ENCODE assay signal across 22 cellular contexts in genomic region chr6:19669206-19669605, GRCh38.
DNase-seq lines count a peak whose midpoint lies in the region; ATAC-seq, FAIRE-seq and TF ChIP-seq lines count a peak whose summit lies in the region.
"Had no signal": no experiment of that assay in that cellular context is flagged by ENCODE, and none has a peak within 500 bp of the region (broad histone marks: within the 10 kb centered on the region; RNA-seq: fewer than 3 reads in every experiment).

No MANE protein-coding gene starts in this region.

- ATAC-seq in GM23338 (peak; percentile 38; the same call in 1 of the 3 replicates), thoracic aorta (ENCODE audit: insufficient number of reproducible peaks, low FRiP score, low read depth) (no peak)
- no peak for ATAC-seq in stimulated activated naive CD8-positive, alpha-beta T cell treated with anti-CD3 and anti-CD28 coated beads, Interleukin-15, amount 100 ng/mL, for 72 hours
- ATAC-seq: activated CD4-positive, CD25-positive, alpha-beta regulatory T cell treated with anti-CD3 and anti-CD28 coated beads, Interleukin-2, amount 50 U/mL, for 24 hours; activated T-helper 17 cell treated with anti-CD3 and anti-CD28 coated beads, Interleukin-2, amount 50 U/mL, for 72 hours; K562 had no signal

- H3K4me3 Mint-ChIP-seq in GM23338, result no peak overlapping the region
- no peak overlapping the region for H3K4me3 Mint-ChIP-seq in stimulated activated naive CD8-positive, alpha-beta T cell treated with anti-CD3 and anti-CD28 coated beads, Interleukin-15, amount 100 ng/mL, for 72 hours
- H3K4me3 Mint-ChIP-seq in type B pancreatic cell, result no peak overlapping the region
- H3K4me3 Mint-ChIP-seq: activated T-helper 17 cell treated with anti-CD3 and anti-CD28 coated beads, Interleukin-2, amount 50 U/mL, for 72 hours; naive B cell; T-helper 2 cell treated with Interferon-gamma antibody and Interleukin-4, amounts not matched to agents 5 μg/mL and 100 μg/mL, for 36 hours had no signal

- H3K4me3 ChIP-seq in GM23338 (no peak overlapping the region), adipocyte (ENCODE audit: low read length) (peak overlapping the region; percentile 6), fibroblast of pulmonary artery (replicated peaks; ENCODE audit: low read depth, low read length) (no peak overlapping the region), thoracic aorta (peak overlapping the region; percentile 2)
- H3K4me3 ChIP-seq: BLaER1, colonic mucosa, K562, prostate gland, suprapubic skin had no signal

- H3K27me3 Mint-ChIP-seq in GM23338 (ENCODE audit: insufficient read depth, low read depth, poor library complexity) (no peaks in the 10 kb centered on the region), type B pancreatic cell (no peaks in the 10 kb centered on the region)
- no peaks in the 10 kb centered on the region for H3K27me3 Mint-ChIP-seq in stimulated activated naive CD8-positive, alpha-beta T cell treated with anti-CD3 and anti-CD28 coated beads, Interleukin-15, amount 100 ng/mL, for 72 hours
- H3K27me3 Mint-ChIP-seq: activated T-helper 17 cell treated with anti-CD3 and anti-CD28 coated beads, Interleukin-2, amount 50 U/mL, for 72 hours had no signal

- peak overlapping the region; percentile 69; the same call in 1 of the 2 replicates for H3K27ac ChIP-seq in GM23338 (ENCODE audit: low read depth)
- H3K27ac ChIP-seq in thoracic aorta, result peak overlapping the region; percentile 48 to 72
- H3K27ac ChIP-seq: BLaER1, colonic mucosa, prostate gland, suprapubic skin had no signal

- H3K9ac ChIP-seq in adipocyte (ENCODE audit: low read length), result peak overlapping the region; percentile 21
- H3K9ac ChIP-seq: BLaER1 had no signal

- H3K27ac Mint-ChIP-seq in GM23338, result no peak overlapping the region
- H3K27ac Mint-ChIP-seq in stimulated activated naive CD8-positive, alpha-beta T cell treated with anti-CD3 and anti-CD28 coated beads, Interleukin-15, amount 100 ng/mL, for 72 hours, result no peak overlapping the region
- H3K27ac Mint-ChIP-seq in type B pancreatic cell, result no peak overlapping the region
- H3K27ac Mint-ChIP-seq: activated T-helper 17 cell treated with anti-CD3 and anti-CD28 coated beads, Interleukin-2, amount 50 U/mL, for 72 hours; naive B cell; T-helper 2 cell treated with Interferon-gamma antibody and Interleukin-4, amounts not matched to agents 5 μg/mL and 100 μg/mL, for 36 hours had no signal

- H3K9me3 Mint-ChIP-seq in GM23338, result no peaks in the 10 kb centered on the region
- peaks cover 4 to 7% of the 10 kb centered on the region in 2 donors for H3K9me3 Mint-ChIP-seq in stimulated activated naive CD8-positive, alpha-beta T cell treated with anti-CD3 and anti-CD28 coated beads, Interleukin-15, amount 100 ng/mL, for 72 hours
- H3K9me3 Mint-ChIP-seq in type B pancreatic cell, result peaks cover 4% of the 10 kb centered on the region
- H3K9me3 Mint-ChIP-seq: activated T-helper 17 cell treated with anti-CD3 and anti-CD28 coated beads, Interleukin-2, amount 50 U/mL, for 72 hours; T-helper 2 cell treated with Interferon-gamma antibody and Interleukin-4, amounts not matched to agents 5 μg/mL and 100 μg/mL, for 36 hours had no signal

- no peak for FAIRE-seq in frontal cortex (lab: Jason Lieb, UNC)
- FAIRE-seq: K562 had no signal

- H3K4me2 ChIP-seq in GM23338, result peak overlapping the region; percentile 52; the same call in 1 of the 2 replicates
- H3K4me2 ChIP-seq: BLaER1 had no signal

- no peaks in the 10 kb centered on the region for H3K36me3 ChIP-seq in GM23338 (ENCODE audit: insufficient read depth)
- H3K36me3 ChIP-seq in adipocyte (ENCODE audit: control insufficient read depth, insufficient read depth, low read length, severe bottlenecking), result no peaks in the 10 kb centered on the region
- no peaks in the 10 kb centered on the region for H3K36me3 ChIP-seq in thoracic aorta
- H3K36me3 ChIP-seq: BLaER1, colonic mucosa, prostate gland, suprapubic skin had no signal

- no peak for TF ChIP-seq CTCF in GM23338 (conservative IDR thresholded peaks at IDR 0.05; ENCODE audit: low read depth in 2 of 2)
- no peak for TF ChIP-seq CTCF in fibroblast of pulmonary artery (IDR thresholded peaks at IDR 0.05; ENCODE audit: low read length, missing control alignments)
- TF ChIP-seq CTCF in thoracic aorta (IDR thresholded peaks at IDR 0.05), result no peak
- no peak for TF ChIP-seq CTCF in type B pancreatic cell (conservative IDR thresholded peaks at IDR 0.05)

- H3K9me2 ChIP-seq in GM23338 (ENCODE audit: insufficient read depth), result no peaks in the 10 kb centered on the region

- H3K36me3 Mint-ChIP-seq in GM23338 (ENCODE audit: low read depth) (no peaks in the 10 kb centered on the region), type B pancreatic cell (no peaks in the 10 kb centered on the region)
- H3K36me3 Mint-ChIP-seq: naive B cell had no signal

- no peaks in the 10 kb centered on the region for H3K79me2 ChIP-seq in GM23338 (replicated peaks; ENCODE audit: insufficient read depth)

- H3K9me3 ChIP-seq in adipocyte (ENCODE audit: control insufficient read depth, low read length) (no peaks in the 10 kb centered on the region), thoracic aorta (no peaks in the 10 kb centered on the region)
- H3K9me3 ChIP-seq: BLaER1, colonic mucosa, prostate gland, suprapubic skin had no signal

- H3F3A ChIP-seq in GM23338 (replicated peaks; ENCODE audit: low read depth), result no peaks in the 10 kb centered on the region

- H4K20me1 ChIP-seq in GM23338 (replicated peaks; ENCODE audit: insufficient read depth), result no peaks in the 10 kb centered on the region
- H4K20me1 ChIP-seq: BLaER1 had no signal

- no peak for DNase-seq in GM23338 (ENCODE audit: low spot score)
- DNase-seq in adipocyte (ENCODE audit: low read depth), result peak; percentile 56
- peak; percentile 68 for DNase-seq in fibroblast of pulmonary artery (ENCODE audit: low read depth)
- DNase-seq in thoracic aorta (ENCODE audit: low spot score), result no peak
- no peak for DNase-seq in MV-4-11 (lab: John Stamatoyannopoulos, UW)
- no peak for DNase-seq in stimulated activated naive CD8-positive, alpha-beta T cell treated with anti-CD3 and anti-CD28 coated beads, Interleukin-15, amount 100 ng/mL, for 72 hours
- no peak for DNase-seq in frontal cortex (ENCODE audit: low spot score in 2 of 2)
- DNase-seq in type B pancreatic cell (ENCODE audit: extremely low spot score, unreplicated experiment), result no peak
- DNase-seq: amniotic stem cell, colonic mucosa, GF-D8, naive B cell, NCI-H1105, NCI-H2107, NCI-H748 treated with DMSO at 0.1 percent for 48 hours had no signal

- H3K27me3 ChIP-seq in GM23338 (ENCODE audit: insufficient read depth) (no peaks in the 10 kb centered on the region), adipocyte (replicated peaks; ENCODE audit: control insufficient read depth, insufficient read depth, low read length) (no peaks in the 10 kb centered on the region), thoracic aorta (replicated peaks; ENCODE audit: insufficient read depth) (no peaks in the 10 kb centered on the region)
- H3K27me3 ChIP-seq: BLaER1, colonic mucosa, suprapubic skin had no signal

- H2AFZ ChIP-seq in GM23338, result peak overlapping the region; percentile 44; the same call in 1 of the 2 replicates

- H3K4me1 ChIP-seq in GM23338 (ENCODE audit: insufficient read depth), result peaks cover 50% of the 10 kb centered on the region
- peaks cover 29% of the 10 kb centered on the region for H3K4me1 ChIP-seq in adipocyte (ENCODE audit: control insufficient read depth, insufficient read depth, low read length)
- H3K4me1 ChIP-seq in thoracic aorta (ENCODE audit: control insufficient read depth in 1 of 2, low read depth in 2 of 2), result peaks cover 3 to 47% of the 10 kb centered on the region in 2 donors
- H3K4me1 ChIP-seq: colonic mucosa, prostate gland had no signal

- peaks cover 52% of the 10 kb centered on the region for H3K4me1 Mint-ChIP-seq in GM23338
- no peaks in the 10 kb centered on the region for H3K4me1 Mint-ChIP-seq in stimulated activated naive CD8-positive, alpha-beta T cell treated with anti-CD3 and anti-CD28 coated beads, Interleukin-15, amount 100 ng/mL, for 72 hours
- peaks cover 27% of the 10 kb centered on the region for H3K4me1 Mint-ChIP-seq in type B pancreatic cell (ENCODE audit: unreplicated experiment)
- H3K4me1 Mint-ChIP-seq: activated T-helper 17 cell treated with anti-CD3 and anti-CD28 coated beads, Interleukin-2, amount 50 U/mL, for 72 hours; naive B cell had no signal

TF ChIP-seq in GM23338, 12 proteins besides CTCF, POLR2A, EP300 and RAD21 (continues in another document):
- TF ChIP-seq ETS1 (IDR thresholded peaks at IDR 0.05), result no peak

Comparison
In these comparisons a context has a peak if more than half of its experiments do, and no peak if none do; other contexts are left out.
1. DNase-seq: peak in adipocyte (single experiment) and fibroblast of pulmonary artery (single experiment); none in GM23338 (single experiment), thoracic aorta (single experiment), MV-4-11 (single experiment), stimulated activated naive CD8-positive, alpha-beta T cell treated with anti-CD3 and anti-CD28 coated beads, Interleukin-15, amount 100 ng/mL, for 72 hours (0 of 2), frontal cortex (0 of 2) and type B pancreatic cell (single experiment).
2. H3K4me3 ChIP-seq: peak in adipocyte (single experiment) and thoracic aorta (single experiment); none in GM23338 (single experiment) and fibroblast of pulmonary artery (single experiment).